8 cellular contexts compared by ENCODE assay signal in genomic region chr2:234496835-234497591, GRCh38. TPM values are rescaled to one million over a fixed set of nuclear protein-coding genes. Genes with fewer than 3 reads are reported as not detected.
DNase-seq lines count a peak whose midpoint lies in the region; ATAC-seq and TF ChIP-seq lines count a peak whose summit lies in the region.

A gene with protein sequence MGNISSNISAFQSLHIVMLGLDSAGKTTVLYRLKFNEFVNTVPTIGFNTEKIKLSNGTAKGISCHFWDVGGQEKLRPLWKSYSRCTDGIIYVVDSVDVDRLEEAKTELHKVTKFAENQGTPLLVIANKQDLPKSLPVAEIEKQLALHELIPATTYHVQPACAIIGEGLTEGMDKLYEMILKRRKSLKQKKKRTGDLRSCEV (minus strand): TSS chr2:234497081. CDS start chr2:234496586, 495 bp downstream.

- peak; percentile 3 for TF ChIP-seq CTCF in AG04449 (IDR thresholded peaks at IDR 0.05; ENCODE audit: insufficient read depth, low read length, missing control alignments)

- H3K27ac ChIP-seq in esophagus (ENCODE audit: low read depth in 2 of 2, low read length in 1 of 2) (peak within 1 kb of the TSS; percentile 92 to 95), mucosa of rectum (ENCODE audit: low read depth in 2 of 2, low read length in 2 of 2) (peak within 1 kb of the TSS; percentile 64 to 91)

- H3K27me3 ChIP-seq in esophagus (ENCODE audit: control insufficient read depth in 1 of 2, insufficient read depth in 2 of 2, low read length in 2 of 2) (no peaks in the 10 kb centered on the region), mucosa of rectum (ENCODE audit: control insufficient read depth in 2 of 2, insufficient read depth in 2 of 2, low read length in 2 of 2) (peaks cover 10 to 15% of the 10 kb centered on the region in 2 donors)

- H3K4me1 ChIP-seq in esophagus (ENCODE audit: control insufficient read depth in 2 of 2, insufficient read depth in 2 of 2, low read length in 1 of 2) (peaks cover 4 to 6% of the 10 kb centered on the region in 2 donors), mucosa of rectum (ENCODE audit: control insufficient read depth in 2 of 2, insufficient read depth in 2 of 2, low read length in 2 of 2) (peaks cover 6 to 8% of the 10 kb centered on the region in 2 donors)

- DNase-seq in AG04449 (ENCODE audit: low read depth, low spot score): no peak
- peak; percentile 78 for DNase-seq in NCI-H82 (lab: John Stamatoyannopoulos, UW)
- DNase-seq in activated T-cell treated with anti-CD3 and anti-CD28 coated beads, Interleukin-2, amount 50 U/mL, for 48 hours: peak; percentile 70 to 80
- peak; percentile 53 for DNase-seq in superior temporal gyrus (ENCODE audit: extremely low spot score)

- WGBS in esophagus, 2 donors: 1% methylated on average over 62 to 100 of the region's 100 CpGs

- ATAC-seq in GM18867 (IDR thresholded peaks at IDR 0.05; ENCODE audit: unreplicated experiment) (peak; percentile 54), HG03097 (IDR thresholded peaks at IDR 0.05; ENCODE audit: low FRiP score, unreplicated experiment) (peak; percentile 35)

- CTCF ChIA-PET in AG04449 (lab: Yijun Ruan, JAX): interaction anchor here (0.7 to 3.4 kb wide), 12 partner anchors 9 to 522 kb away, joined by 3 to 25 read pairs (median 6); no protein-coding TSS in a partner anchor

- H3K9me3 ChIP-seq in esophagus (ENCODE audit: control insufficient read depth in 2 of 2, insufficient read depth in 1 of 2, low read depth in 1 of 2, low read length in 1 of 2) (no peaks in the 10 kb centered on the region), mucosa of rectum (ENCODE audit: control insufficient read depth in 2 of 2, low read length in 2 of 2) (no peaks in the 10 kb centered on the region)

- POLR2A ChIA-PET in AG04449 (lab: Yijun Ruan, JAX): interaction anchor here (0.7 to 1.9 kb wide), 12 partner anchors 45 to 522 kb away, joined by 3 to 8 read pairs (median 4); no protein-coding TSS in a partner anchor

- H3K36me3 ChIP-seq in esophagus (ENCODE audit: control insufficient read depth in 2 of 2, insufficient read depth in 2 of 2, low read length in 1 of 2) (no peaks in the 10 kb centered on the region), mucosa of rectum (ENCODE audit: control insufficient read depth in 2 of 2, insufficient read depth in 2 of 2, low read length in 2 of 2) (no peaks in the 10 kb centered on the region)

- H3K4me3 ChIP-seq in AG04449 (ENCODE audit: low read depth, low read length): peak within 1 kb of the TSS; percentile 98
- peak within 1 kb of the TSS; percentile 84 to 87 for H3K4me3 ChIP-seq in esophagus (ENCODE audit: low read depth in 1 of 2, low read length in 2 of 2)
- peak within 1 kb of the TSS; percentile 72 to 85 for H3K4me3 ChIP-seq in mucosa of rectum (ENCODE audit: low read length in 2 of 2)

- H3K9ac ChIP-seq in mucosa of rectum (ENCODE audit: low read depth in 1 of 2, low read length in 2 of 2): peak within 1 kb of the TSS; percentile 71 to 87

RNA-seq across cellular contexts. Expression of the gene that starts here (rescaled TPM):
- polyA plus RNA-seq in esophagus: 10 to 100 TPM; 13.3 to 16.3 TPM
